1 cellular context compared by ENCODE assay signal in the genomic region with DNA sequence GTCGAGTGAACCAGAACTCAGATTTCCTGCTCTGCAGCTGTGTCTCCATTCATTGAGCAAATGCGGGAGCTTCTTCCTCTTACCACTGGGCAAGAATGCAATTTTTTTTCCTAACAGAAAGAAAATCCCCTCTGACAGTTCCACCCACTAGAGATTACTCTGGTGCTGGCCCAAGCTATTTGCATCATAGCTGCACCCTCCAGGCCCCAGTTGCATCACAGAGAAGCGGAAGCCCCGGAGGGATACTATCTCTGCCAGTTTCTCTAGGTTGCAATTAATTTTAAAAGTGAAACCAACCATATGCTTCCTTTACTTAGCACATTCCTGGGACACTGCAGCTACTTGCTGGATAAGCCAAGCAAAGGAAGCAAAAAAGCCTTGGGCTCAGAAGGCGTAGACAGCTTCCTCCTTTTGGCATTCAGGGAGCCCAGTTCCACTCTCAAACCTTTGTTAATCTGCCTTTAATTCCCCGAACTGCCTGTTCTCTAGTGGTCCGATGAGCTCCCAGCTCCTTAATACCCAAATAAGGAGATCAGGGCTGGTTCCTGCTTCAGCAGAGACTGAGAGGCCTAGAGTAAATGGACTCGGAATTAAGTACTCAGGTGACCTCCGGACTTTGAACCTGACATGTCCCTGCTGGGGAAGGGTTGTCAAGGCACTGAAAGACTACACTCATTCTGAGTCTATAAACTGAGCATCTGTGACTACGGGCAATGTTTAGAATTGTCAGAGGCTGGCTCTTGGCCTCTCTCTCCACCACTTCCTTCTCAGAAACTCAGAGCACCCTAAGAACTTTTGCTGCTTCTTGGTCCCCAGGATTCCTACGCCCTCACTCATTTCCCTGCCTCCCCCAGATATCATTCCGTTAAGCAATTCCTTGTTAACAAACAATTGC.
TF ChIP-seq lines count a peak whose summit lies in the region.

No MANE protein-coding gene starts in this region.

TF ChIP-seq in HepG2, 621 proteins besides CTCF, POLR2A, EP300 and RAD21 (continued from another document and continues in another):
- TF ChIP-seq, protein P1, sequence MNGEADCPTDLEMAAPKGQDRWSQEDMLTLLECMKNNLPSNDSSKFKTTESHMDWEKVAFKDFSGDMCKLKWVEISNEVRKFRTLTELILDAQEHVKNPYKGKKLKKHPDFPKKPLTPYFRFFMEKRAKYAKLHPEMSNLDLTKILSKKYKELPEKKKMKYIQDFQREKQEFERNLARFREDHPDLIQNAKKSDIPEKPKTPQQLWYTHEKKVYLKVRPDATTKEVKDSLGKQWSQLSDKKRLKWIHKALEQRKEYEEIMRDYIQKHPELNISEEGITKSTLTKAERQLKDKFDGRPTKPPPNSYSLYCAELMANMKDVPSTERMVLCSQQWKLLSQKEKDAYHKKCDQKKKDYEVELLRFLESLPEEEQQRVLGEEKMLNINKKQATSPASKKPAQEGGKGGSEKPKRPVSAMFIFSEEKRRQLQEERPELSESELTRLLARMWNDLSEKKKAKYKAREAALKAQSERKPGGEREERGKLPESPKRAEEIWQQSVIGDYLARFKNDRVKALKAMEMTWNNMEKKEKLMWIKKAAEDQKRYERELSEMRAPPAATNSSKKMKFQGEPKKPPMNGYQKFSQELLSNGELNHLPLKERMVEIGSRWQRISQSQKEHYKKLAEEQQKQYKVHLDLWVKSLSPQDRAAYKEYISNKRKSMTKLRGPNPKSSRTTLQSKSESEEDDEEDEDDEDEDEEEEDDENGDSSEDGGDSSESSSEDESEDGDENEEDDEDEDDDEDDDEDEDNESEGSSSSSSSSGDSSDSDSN (CRISPR knock-in tag; IDR thresholded peaks at IDR 0.05) = 0 out of 2 replicates have a peak, but pooled peaks have one; percentile 31
- TF ChIP-seq, protein P2, sequence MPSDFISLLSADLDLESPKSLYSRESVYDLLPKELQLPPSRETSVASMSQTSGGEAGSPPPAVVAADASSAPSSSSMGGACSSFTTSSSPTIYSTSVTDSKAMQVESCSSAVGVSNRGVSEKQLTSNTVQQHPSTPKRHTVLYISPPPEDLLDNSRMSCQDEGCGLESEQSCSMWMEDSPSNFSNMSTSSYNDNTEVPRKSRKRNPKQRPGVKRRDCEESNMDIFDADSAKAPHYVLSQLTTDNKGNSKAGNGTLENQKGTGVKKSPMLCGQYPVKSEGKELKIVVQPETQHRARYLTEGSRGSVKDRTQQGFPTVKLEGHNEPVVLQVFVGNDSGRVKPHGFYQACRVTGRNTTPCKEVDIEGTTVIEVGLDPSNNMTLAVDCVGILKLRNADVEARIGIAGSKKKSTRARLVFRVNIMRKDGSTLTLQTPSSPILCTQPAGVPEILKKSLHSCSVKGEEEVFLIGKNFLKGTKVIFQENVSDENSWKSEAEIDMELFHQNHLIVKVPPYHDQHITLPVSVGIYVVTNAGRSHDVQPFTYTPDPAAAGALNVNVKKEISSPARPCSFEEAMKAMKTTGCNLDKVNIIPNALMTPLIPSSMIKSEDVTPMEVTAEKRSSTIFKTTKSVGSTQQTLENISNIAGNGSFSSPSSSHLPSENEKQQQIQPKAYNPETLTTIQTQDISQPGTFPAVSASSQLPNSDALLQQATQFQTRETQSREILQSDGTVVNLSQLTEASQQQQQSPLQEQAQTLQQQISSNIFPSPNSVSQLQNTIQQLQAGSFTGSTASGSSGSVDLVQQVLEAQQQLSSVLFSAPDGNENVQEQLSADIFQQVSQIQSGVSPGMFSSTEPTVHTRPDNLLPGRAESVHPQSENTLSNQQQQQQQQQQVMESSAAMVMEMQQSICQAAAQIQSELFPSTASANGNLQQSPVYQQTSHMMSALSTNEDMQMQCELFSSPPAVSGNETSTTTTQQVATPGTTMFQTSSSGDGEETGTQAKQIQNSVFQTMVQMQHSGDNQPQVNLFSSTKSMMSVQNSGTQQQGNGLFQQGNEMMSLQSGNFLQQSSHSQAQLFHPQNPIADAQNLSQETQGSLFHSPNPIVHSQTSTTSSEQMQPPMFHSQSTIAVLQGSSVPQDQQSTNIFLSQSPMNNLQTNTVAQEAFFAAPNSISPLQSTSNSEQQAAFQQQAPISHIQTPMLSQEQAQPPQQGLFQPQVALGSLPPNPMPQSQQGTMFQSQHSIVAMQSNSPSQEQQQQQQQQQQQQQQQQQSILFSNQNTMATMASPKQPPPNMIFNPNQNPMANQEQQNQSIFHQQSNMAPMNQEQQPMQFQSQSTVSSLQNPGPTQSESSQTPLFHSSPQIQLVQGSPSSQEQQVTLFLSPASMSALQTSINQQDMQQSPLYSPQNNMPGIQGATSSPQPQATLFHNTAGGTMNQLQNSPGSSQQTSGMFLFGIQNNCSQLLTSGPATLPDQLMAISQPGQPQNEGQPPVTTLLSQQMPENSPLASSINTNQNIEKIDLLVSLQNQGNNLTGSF (CRISPR knock-in tag; IDR thresholded peaks at IDR 0.05) = no peak
- TF ChIP-seq, protein P3, sequence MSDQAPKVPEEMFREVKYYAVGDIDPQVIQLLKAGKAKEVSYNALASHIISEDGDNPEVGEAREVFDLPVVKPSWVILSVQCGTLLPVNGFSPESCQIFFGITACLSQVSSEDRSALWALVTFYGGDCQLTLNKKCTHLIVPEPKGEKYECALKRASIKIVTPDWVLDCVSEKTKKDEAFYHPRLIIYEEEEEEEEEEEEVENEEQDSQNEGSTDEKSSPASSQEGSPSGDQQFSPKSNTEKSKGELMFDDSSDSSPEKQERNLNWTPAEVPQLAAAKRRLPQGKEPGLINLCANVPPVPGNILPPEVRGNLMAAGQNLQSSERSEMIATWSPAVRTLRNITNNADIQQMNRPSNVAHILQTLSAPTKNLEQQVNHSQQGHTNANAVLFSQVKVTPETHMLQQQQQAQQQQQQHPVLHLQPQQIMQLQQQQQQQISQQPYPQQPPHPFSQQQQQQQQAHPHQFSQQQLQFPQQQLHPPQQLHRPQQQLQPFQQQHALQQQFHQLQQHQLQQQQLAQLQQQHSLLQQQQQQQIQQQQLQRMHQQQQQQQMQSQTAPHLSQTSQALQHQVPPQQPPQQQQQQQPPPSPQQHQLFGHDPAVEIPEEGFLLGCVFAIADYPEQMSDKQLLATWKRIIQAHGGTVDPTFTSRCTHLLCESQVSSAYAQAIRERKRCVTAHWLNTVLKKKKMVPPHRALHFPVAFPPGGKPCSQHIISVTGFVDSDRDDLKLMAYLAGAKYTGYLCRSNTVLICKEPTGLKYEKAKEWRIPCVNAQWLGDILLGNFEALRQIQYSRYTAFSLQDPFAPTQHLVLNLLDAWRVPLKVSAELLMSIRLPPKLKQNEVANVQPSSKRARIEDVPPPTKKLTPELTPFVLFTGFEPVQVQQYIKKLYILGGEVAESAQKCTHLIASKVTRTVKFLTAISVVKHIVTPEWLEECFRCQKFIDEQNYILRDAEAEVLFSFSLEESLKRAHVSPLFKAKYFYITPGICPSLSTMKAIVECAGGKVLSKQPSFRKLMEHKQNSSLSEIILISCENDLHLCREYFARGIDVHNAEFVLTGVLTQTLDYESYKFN (CRISPR knock-in tag; conservative IDR thresholded peaks at IDR 0.05) = peak; percentile 88
- no peak for TF ChIP-seq MATR3 (CRISPR knock-in tag; IDR thresholded peaks at IDR 0.05)
- TF ChIP-seq, protein P4, sequence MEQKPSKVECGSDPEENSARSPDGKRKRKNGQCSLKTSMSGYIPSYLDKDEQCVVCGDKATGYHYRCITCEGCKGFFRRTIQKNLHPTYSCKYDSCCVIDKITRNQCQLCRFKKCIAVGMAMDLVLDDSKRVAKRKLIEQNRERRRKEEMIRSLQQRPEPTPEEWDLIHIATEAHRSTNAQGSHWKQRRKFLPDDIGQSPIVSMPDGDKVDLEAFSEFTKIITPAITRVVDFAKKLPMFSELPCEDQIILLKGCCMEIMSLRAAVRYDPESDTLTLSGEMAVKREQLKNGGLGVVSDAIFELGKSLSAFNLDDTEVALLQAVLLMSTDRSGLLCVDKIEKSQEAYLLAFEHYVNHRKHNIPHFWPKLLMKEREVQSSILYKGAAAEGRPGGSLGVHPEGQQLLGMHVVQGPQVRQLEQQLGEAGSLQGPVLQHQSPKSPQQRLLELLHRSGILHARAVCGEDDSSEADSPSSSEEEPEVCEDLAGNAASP (CRISPR knock-in tag; IDR thresholded peaks at IDR 0.05; ENCODE audit: borderline replicate concordance) = peak; percentile 98
- TF ChIP-seq ZNF747 (CRISPR knock-in tag; IDR thresholded peaks at IDR 0.05; ENCODE audit: borderline replicate concordance) = no peak
- peak; percentile 71 for TF ChIP-seq MED1 (CRISPR knock-in tag; IDR thresholded peaks at IDR 0.05)
- TF ChIP-seq, protein P5, sequence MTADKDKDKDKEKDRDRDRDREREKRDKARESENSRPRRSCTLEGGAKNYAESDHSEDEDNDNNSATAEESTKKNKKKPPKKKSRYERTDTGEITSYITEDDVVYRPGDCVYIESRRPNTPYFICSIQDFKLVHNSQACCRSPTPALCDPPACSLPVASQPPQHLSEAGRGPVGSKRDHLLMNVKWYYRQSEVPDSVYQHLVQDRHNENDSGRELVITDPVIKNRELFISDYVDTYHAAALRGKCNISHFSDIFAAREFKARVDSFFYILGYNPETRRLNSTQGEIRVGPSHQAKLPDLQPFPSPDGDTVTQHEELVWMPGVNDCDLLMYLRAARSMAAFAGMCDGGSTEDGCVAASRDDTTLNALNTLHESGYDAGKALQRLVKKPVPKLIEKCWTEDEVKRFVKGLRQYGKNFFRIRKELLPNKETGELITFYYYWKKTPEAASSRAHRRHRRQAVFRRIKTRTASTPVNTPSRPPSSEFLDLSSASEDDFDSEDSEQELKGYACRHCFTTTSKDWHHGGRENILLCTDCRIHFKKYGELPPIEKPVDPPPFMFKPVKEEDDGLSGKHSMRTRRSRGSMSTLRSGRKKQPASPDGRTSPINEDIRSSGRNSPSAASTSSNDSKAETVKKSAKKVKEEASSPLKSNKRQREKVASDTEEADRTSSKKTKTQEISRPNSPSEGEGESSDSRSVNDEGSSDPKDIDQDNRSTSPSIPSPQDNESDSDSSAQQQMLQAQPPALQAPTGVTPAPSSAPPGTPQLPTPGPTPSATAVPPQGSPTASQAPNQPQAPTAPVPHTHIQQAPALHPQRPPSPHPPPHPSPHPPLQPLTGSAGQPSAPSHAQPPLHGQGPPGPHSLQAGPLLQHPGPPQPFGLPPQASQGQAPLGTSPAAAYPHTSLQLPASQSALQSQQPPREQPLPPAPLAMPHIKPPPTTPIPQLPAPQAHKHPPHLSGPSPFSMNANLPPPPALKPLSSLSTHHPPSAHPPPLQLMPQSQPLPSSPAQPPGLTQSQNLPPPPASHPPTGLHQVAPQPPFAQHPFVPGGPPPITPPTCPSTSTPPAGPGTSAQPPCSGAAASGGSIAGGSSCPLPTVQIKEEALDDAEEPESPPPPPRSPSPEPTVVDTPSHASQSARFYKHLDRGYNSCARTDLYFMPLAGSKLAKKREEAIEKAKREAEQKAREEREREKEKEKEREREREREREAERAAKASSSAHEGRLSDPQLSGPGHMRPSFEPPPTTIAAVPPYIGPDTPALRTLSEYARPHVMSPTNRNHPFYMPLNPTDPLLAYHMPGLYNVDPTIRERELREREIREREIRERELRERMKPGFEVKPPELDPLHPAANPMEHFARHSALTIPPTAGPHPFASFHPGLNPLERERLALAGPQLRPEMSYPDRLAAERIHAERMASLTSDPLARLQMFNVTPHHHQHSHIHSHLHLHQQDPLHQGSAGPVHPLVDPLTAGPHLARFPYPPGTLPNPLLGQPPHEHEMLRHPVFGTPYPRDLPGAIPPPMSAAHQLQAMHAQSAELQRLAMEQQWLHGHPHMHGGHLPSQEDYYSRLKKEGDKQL (CRISPR knock-in tag; IDR thresholded peaks at IDR 0.05; ENCODE audit: low read depth) = peak; percentile 30; the same call in 1 of the 2 replicates
- no peak for TF ChIP-seq GABPA (IDR thresholded peaks at IDR 0.05; ENCODE audit: low read depth, low read length)
- TF ChIP-seq GABPA (CRISPR knock-in tag; IDR thresholded peaks at IDR 0.05; ENCODE audit: low read depth) = peak; percentile 41
- TF ChIP-seq MXI1 (IDR thresholded peaks at IDR 0.05; ENCODE audit: borderline replicate concordance, low read depth, low read length) = no peak; the same call in 2 of the 3 replicates
- no peak for TF ChIP-seq ZNF274 (CRISPR knock-in tag; IDR thresholded peaks at IDR 0.05)
- TF ChIP-seq CREB1 (IDR thresholded peaks at IDR 0.05) = no peak
- TF ChIP-seq CREB1 (CRISPR knock-in tag; IDR thresholded peaks at IDR 0.05) = peak; percentile 36; the same call in 1 of the 2 replicates
- TF ChIP-seq TARDBP (CRISPR knock-in tag; IDR thresholded peaks at IDR 0.05) = no peak
- TF ChIP-seq, protein P6, sequence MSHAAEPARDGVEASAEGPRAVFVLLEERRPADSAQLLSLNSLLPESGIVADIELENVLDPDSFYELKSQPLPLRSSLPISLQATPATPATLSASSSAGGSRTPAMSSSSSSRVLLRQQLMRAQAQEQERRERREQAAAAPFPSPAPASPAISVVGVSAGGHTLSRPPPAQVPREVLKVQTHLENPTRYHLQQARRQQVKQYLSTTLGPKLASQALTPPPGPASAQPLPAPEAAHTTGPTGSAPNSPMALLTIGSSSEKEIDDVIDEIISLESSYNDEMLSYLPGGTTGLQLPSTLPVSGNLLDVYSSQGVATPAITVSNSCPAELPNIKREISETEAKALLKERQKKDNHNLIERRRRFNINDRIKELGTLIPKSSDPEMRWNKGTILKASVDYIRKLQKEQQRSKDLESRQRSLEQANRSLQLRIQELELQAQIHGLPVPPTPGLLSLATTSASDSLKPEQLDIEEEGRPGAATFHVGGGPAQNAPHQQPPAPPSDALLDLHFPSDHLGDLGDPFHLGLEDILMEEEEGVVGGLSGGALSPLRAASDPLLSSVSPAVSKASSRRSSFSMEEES (CRISPR knock-in tag; IDR thresholded peaks at IDR 0.05) = peak; percentile 78
- TF ChIP-seq, protein P7, sequence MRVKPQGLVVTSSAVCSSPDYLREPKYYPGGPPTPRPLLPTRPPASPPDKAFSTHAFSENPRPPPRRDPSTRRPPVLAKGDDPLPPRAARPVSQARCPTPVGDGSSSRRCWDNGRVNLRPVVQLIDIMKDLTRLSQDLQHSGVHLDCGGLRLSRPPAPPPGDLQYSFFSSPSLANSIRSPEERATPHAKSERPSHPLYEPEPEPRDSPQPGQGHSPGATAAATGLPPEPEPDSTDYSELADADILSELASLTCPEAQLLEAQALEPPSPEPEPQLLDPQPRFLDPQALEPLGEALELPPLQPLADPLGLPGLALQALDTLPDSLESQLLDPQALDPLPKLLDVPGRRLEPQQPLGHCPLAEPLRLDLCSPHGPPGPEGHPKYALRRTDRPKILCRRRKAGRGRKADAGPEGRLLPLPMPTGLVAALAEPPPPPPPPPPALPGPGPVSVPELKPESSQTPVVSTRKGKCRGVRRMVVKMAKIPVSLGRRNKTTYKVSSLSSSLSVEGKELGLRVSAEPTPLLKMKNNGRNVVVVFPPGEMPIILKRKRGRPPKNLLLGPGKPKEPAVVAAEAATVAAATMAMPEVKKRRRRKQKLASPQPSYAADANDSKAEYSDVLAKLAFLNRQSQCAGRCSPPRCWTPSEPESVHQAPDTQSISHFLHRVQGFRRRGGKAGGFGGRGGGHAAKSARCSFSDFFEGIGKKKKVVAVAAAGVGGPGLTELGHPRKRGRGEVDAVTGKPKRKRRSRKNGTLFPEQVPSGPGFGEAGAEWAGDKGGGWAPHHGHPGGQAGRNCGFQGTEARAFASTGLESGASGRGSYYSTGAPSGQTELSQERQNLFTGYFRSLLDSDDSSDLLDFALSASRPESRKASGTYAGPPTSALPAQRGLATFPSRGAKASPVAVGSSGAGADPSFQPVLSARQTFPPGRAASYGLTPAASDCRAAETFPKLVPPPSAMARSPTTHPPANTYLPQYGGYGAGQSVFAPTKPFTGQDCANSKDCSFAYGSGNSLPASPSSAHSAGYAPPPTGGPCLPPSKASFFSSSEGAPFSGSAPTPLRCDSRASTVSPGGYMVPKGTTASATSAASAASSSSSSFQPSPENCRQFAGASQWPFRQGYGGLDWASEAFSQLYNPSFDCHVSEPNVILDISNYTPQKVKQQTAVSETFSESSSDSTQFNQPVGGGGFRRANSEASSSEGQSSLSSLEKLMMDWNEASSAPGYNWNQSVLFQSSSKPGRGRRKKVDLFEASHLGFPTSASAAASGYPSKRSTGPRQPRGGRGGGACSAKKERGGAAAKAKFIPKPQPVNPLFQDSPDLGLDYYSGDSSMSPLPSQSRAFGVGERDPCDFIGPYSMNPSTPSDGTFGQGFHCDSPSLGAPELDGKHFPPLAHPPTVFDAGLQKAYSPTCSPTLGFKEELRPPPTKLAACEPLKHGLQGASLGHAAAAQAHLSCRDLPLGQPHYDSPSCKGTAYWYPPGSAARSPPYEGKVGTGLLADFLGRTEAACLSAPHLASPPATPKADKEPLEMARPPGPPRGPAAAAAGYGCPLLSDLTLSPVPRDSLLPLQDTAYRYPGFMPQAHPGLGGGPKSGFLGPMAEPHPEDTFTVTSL (CRISPR knock-in tag; IDR thresholded peaks at IDR 0.05; ENCODE audit: borderline replicate concordance) = peak; percentile 51; the same call in 1 of the 2 replicates
- peak; percentile 44 for TF ChIP-seq ELF1 (CRISPR knock-in tag; IDR thresholded peaks at IDR 0.05)
